In the genomic region with DNA sequence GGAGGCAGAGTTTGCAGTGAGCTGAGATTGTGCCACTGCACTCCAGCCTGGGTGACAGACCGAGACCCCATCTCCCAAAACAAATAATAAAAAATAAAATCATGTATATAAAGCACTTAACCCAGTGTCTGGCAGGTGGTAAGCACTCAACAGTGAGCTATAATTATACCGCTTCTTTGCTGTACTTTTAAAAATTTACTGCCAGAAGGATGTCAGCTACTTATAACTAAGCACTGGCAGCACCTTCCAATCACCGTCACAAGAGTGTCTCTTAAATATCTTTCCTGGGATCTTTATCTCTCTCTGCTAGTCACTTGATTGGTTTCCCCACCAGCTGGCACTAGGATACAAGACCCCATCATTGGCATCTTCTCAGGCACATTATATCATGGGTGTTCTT, we compare ENCODE assay signal across 24 cellular contexts. TPM values are rescaled to one million over a fixed set of nuclear protein-coding genes. Genes with fewer than 3 reads are reported as not detected.
"Had no signal": no experiment of that assay in that cellular context is flagged by ENCODE, and none has a peak within 500 bp of the region (broad histone marks: within the 10 kb centered on the region; RNA-seq: fewer than 3 reads in every experiment).

No MANE protein-coding gene starts in this region.

- H3K27ac Mint-ChIP-seq: activated CD8-positive, alpha-beta T cell treated with anti-CD3 and anti-CD28 coated beads, Interleukin-2, amount 10 ng/mL, durations not matched to agents 7 days and 5 days; activated naive CD4-positive, alpha-beta T cell treated with anti-CD3 and anti-CD28 coated beads, Interleukin-2, amount 50 U/mL, for 72 hours; activated T-cell treated with anti-CD3 and anti-CD28 coated beads, Interleukin-2, amount 50 U/mL, for 24 hours; activated T-helper 17 cell treated with anti-CD3 and anti-CD28 coated beads, Interleukin-2, amount 50 U/mL, for 72 hours; memory B cell; nephron progenitor cell had no signal

- H3K36me3 ChIP-seq: heart left ventricle, upper lobe of right lung, WERI-Rb-1 had no signal

- H3K4me1 Mint-ChIP-seq: activated T-helper 17 cell treated with anti-CD3 and anti-CD28 coated beads, Interleukin-2, amount 50 U/mL, for 72 hours; memory B cell; nephron progenitor cell had no signal

- H2AFZ ChIP-seq: parathyroid adenoma had no signal

- DNase-seq: activated CD4-positive, alpha-beta T cell treated with anti-CD3 and anti-CD28 coated beads, Interleukin-2, amount 50 U/mL, for 1 hour; activated CD4-positive, CD25-positive, alpha-beta regulatory T cell treated with anti-CD3 and anti-CD28 coated beads, Interleukin-2, amount 50 U/mL, for 72 hours; activated CD8-positive, alpha-beta T cell treated with anti-CD3 and anti-CD28 coated beads, Interleukin-2, amount 10 ng/mL, durations not matched to agents 7 days and 5 days; activated T-cell treated with anti-CD3 and anti-CD28 coated beads, Interleukin-2, amount 50 U/mL, for 24 hours; aorta; heart left ventricle; islet precursor cell; left cardiac atrium; mucosa of descending colon; nephron progenitor cell; stimulated activated CD4-positive, alpha-beta T cell treated with anti-CD3 and anti-CD28 coated beads, Interleukin-2, amount 100 ng/mL, for 48 hours; stimulated activated naive CD4-positive, alpha-beta T cell treated with Interleukin-2 at 50 U/mL for 16 hours; upper lobe of right lung; WERI-Rb-1 had no signal

- H3K4me1 ChIP-seq: parathyroid adenoma, upper lobe of right lung had no signal

- ATAC-seq: activated CD8-positive, alpha-beta T cell treated with anti-CD3 and anti-CD28 coated beads, Interleukin-2, amount 10 ng/mL, durations not matched to agents 7 days and 5 days; heart left ventricle; mucosa of descending colon; sciatic nerve had no signal

- FAIRE-seq: endometrium, TTC549 had no signal

- H3K27me3 Mint-ChIP-seq: brain had no signal

- H3K79me2 ChIP-seq: parathyroid adenoma had no signal

- H3K9me3 ChIP-seq: mucosa of descending colon, upper lobe of right lung had no signal

- H3K36me3 Mint-ChIP-seq: brain, memory B cell had no signal

- H3K27me3 ChIP-seq: heart left ventricle, upper lobe of right lung had no signal

- H3K4me3 Mint-ChIP-seq: activated CD8-positive, alpha-beta T cell treated with anti-CD3 and anti-CD28 coated beads, Interleukin-2, amount 10 ng/mL, durations not matched to agents 7 days and 5 days; activated T-cell treated with anti-CD3 and anti-CD28 coated beads, Interleukin-2, amount 50 U/mL, for 24 hours; activated T-helper 17 cell treated with anti-CD3 and anti-CD28 coated beads, Interleukin-2, amount 50 U/mL, for 72 hours; brain; memory B cell; nephron progenitor cell had no signal

- H3K4me3 ChIP-seq: heart left ventricle, mucosa of descending colon, upper lobe of right lung had no signal

- H3K9ac ChIP-seq: parathyroid adenoma had no signal

- H3K27ac ChIP-seq: heart left ventricle, parathyroid adenoma, upper lobe of right lung, WERI-Rb-1 had no signal

- H3K9me3 Mint-ChIP-seq: activated T-cell treated with anti-CD3 and anti-CD28 coated beads, Interleukin-2, amount 50 U/mL, for 24 hours; activated T-helper 17 cell treated with anti-CD3 and anti-CD28 coated beads, Interleukin-2, amount 50 U/mL, for 72 hours had no signal

RNA-seq across cellular contexts. Expression of a gene that starts 53.9 kb away (rescaled TPM):
- total RNA-seq: chondrocyte, fibroblast of villous mesenchyme had no signal
